Comparison of ENCODE assay signal across 2 cellular contexts in the genomic region with DNA sequence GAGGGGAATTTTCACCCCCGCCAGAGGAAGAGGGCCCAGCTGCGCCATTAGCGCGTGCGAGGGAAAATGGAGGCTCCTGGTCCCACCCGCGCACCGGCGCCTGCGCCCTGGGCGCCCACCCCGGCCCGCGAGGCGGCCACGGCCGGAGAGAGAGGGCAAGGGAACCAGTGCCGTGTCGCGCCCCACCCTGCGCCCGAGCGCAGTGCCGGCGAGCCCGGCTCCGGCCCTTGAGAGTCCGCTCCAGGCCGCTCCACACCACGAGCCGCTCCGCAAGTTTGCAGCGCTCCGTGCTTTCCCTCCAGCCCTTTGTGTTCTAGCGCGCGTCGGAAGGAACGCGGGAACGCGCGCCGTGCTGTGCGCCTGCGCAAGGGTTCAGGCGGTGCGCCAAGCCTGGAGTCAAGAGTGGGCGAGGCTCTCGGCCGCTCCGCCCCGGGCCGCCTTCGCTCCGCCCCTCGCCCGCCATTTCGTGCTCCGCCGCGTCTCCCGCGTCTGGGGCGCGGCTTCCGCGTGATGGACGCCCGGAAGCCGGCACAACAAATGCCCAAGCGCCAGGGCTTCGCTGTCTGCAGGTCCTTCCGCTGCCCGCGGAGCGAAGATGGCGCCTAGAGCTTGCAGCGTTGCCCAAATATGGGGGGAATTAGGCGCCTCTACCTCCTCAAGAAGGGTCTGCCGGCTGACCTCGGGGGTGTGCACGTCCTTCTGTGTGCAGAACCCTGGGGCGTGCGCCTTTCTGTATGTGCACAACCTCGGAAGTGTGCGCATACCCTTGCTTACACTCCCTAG.
A peak's percentile ranks its signal among the peaks of the same experiment; 100 is the strongest.
TF ChIP-seq lines count a peak whose summit lies in the region.

No MANE protein-coding gene starts in this region.

TF ChIP-seq in A549, 52 proteins besides CTCF, POLR2A, EP300 and RAD21 (continued from another document and continues in another):
- TF ChIP-seq, protein P1, sequence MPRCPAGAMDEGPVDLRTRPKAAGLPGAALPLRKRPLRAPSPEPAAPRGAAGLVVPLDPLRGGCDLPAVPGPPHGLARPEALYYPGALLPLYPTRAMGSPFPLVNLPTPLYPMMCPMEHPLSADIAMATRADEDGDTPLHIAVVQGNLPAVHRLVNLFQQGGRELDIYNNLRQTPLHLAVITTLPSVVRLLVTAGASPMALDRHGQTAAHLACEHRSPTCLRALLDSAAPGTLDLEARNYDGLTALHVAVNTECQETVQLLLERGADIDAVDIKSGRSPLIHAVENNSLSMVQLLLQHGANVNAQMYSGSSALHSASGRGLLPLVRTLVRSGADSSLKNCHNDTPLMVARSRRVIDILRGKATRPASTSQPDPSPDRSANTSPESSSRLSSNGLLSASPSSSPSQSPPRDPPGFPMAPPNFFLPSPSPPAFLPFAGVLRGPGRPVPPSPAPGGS (IDR thresholded peaks at IDR 0.05), result peak; percentile 74; the same call in 2 of the 3 replicates
- TF ChIP-seq, protein P2, sequence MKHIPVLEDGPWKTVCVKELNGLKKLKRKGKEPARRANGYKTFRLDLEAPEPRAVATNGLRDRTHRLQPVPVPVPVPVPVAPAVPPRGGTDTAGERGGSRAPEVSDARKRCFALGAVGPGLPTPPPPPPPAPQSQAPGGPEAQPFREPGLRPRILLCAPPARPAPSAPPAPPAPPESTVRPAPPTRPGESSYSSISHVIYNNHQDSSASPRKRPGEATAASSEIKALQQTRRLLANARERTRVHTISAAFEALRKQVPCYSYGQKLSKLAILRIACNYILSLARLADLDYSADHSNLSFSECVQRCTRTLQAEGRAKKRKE (CRISPR knock-in tag; IDR thresholded peaks at IDR 0.05; ENCODE audit: low read depth), result peak; percentile 76; the same call in 1 of the 2 replicates
- TF ChIP-seq HEYL (CRISPR knock-in tag; IDR thresholded peaks at IDR 0.05) (peak; percentile 61; the same call in 1 of the 2 replicates), MAZ (IDR thresholded peaks at IDR 0.05; ENCODE audit: borderline replicate concordance, low read depth, low read length) (no peak), RARB (CRISPR knock-in tag; IDR thresholded peaks at IDR 0.05) (no peak), CBX8 (IDR thresholded peaks at IDR 0.05) (no peak), NPAS2 (CRISPR knock-in tag; IDR thresholded peaks at IDR 0.05; ENCODE audit: borderline replicate concordance) (peak; percentile 62; the same call in 1 of the 2 replicates), MYC (IDR thresholded peaks at IDR 0.05; ENCODE audit: borderline replicate concordance, low read length) (peak; percentile 88), JUN (IDR thresholded peaks at IDR 0.05) (peak; percentile 70 to 90; a peak in 4 of 5 replicates), NFE2L2 (conservative IDR thresholded peaks at IDR 0.05; ENCODE audit: low read length) (no peak), ZC3H11A (IDR thresholded peaks at IDR 0.05) (no peak), HOXB5 (CRISPR knock-in tag; IDR thresholded peaks at IDR 0.05) (peak; percentile 96), EHF (CRISPR knock-in tag; IDR thresholded peaks at IDR 0.05) (peak; percentile 94), GATA3 (IDR thresholded peaks at IDR 0.05; ENCODE audit: borderline replicate concordance) (peak; percentile 41; the same call in 1 of the 2 replicates), ZFP36 (IDR thresholded peaks at IDR 0.05; ENCODE audit: borderline replicate concordance, partially characterized antibody) (no peak), TFCP2L1 (CRISPR knock-in tag; IDR thresholded peaks at IDR 0.05) (no peak), CHD2 (IDR thresholded peaks at IDR 0.05; ENCODE audit: low read length, partially characterized antibody) (peak; percentile 15), ZNF302 (CRISPR knock-in tag; IDR thresholded peaks at IDR 0.05) (no peak), RFX5 (IDR thresholded peaks at IDR 0.05) (peak; percentile 75), ESRRA (IDR thresholded peaks at IDR 0.05; ENCODE audit: borderline replicate concordance, low read length) (no peak), BHLHE40 (IDR thresholded peaks at IDR 0.05; ENCODE audit: low read depth, low read length) (no peak), SMC3 (IDR thresholded peaks at IDR 0.05) (peak; percentile 43), FOXS1 (CRISPR knock-in tag; IDR thresholded peaks at IDR 0.05) (0 out of 2 replicates have a peak, but pooled peaks have one; percentile 49), POLR2AphosphoS2 (conservative IDR thresholded peaks at IDR 0.05; ENCODE audit: low read length) (no peak), TP53 (CRISPR knock-in tag; IDR thresholded peaks at IDR 0.05) (peak; percentile 75)
- TF ChIP-seq, protein P3, sequence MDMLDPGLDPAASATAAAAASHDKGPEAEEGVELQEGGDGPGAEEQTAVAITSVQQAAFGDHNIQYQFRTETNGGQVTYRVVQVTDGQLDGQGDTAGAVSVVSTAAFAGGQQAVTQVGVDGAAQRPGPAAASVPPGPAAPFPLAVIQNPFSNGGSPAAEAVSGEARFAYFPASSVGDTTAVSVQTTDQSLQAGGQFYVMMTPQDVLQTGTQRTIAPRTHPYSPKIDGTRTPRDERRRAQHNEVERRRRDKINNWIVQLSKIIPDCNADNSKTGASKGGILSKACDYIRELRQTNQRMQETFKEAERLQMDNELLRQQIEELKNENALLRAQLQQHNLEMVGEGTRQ (IDR thresholded peaks at IDR 0.05), result no peak
- TF ChIP-seq, protein P4, sequence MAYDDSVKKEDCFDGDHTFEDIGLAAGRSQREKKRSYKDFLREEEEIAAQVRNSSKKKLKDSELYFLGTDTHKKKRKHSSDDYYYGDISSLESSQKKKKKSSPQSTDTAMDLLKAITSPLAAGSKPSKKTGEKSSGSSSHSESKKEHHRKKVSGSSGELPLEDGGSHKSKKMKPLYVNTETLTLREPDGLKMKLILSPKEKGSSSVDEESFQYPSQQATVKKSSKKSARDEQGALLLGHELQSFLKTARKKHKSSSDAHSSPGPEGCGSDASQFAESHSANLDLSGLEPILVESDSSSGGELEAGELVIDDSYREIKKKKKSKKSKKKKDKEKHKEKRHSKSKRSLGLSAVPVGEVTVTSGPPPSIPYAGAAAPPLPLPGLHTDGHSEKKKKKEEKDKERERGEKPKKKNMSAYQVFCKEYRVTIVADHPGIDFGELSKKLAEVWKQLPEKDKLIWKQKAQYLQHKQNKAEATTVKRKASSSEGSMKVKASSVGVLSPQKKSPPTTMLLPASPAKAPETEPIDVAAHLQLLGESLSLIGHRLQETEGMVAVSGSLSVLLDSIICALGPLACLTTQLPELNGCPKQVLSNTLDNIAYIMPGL (CRISPR knock-in tag; IDR thresholded peaks at IDR 0.05; ENCODE audit: borderline replicate concordance), result peak; percentile 91; the same call in 1 of the 2 replicates
- TF ChIP-seq, protein P5, sequence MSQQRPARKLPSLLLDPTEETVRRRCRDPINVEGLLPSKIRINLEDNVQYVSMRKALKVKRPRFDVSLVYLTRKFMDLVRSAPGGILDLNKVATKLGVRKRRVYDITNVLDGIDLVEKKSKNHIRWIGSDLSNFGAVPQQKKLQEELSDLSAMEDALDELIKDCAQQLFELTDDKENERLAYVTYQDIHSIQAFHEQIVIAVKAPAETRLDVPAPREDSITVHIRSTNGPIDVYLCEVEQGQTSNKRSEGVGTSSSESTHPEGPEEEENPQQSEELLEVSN (IDR thresholded peaks at IDR 0.05; ENCODE audit: borderline replicate concordance, low read depth), result peak; percentile 99
- TF ChIP-seq, protein P6, sequence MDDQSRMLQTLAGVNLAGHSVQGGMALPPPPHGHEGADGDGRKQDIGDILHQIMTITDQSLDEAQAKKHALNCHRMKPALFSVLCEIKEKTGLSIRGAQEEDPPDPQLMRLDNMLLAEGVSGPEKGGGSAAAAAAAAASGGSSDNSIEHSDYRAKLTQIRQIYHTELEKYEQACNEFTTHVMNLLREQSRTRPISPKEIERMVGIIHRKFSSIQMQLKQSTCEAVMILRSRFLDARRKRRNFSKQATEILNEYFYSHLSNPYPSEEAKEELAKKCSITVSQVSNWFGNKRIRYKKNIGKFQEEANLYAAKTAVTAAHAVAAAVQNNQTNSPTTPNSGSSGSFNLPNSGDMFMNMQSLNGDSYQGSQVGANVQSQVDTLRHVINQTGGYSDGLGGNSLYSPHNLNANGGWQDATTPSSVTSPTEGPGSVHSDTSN (IDR thresholded peaks at IDR 0.05), result peak; percentile 56

TF ChIP-seq in H1, 55 proteins besides CTCF, POLR2A, EP300 and RAD21 (continued from another document and continues in another):
- TF ChIP-seq SP4 (IDR thresholded peaks at IDR 0.05; ENCODE audit: low read length) (peak; percentile 93), CHD1 (IDR thresholded peaks at IDR 0.05; ENCODE audit: low read depth, low read length) (no peak), SIN3A (conservative IDR thresholded peaks at IDR 0.05 in 1 of 2, IDR thresholded peaks at IDR 0.05 in 1 of 2; ENCODE audit: low read depth in 1 of 2, low read length in 2 of 2) (0 out of 4 replicates have a peak, but pooled peaks of 1 of the 2 experiments have one; percentile 40), KDM4A (IDR thresholded peaks at IDR 0.05; ENCODE audit: low read depth, low read length, severe bottlenecking) (peak; percentile 73), ASH2L (IDR thresholded peaks at IDR 0.05; ENCODE audit: low read length) (peak; percentile 77), JUND (IDR thresholded peaks at IDR 0.05; ENCODE audit: low read length) (no peak; the same call in 1 of the 2 replicates), SUZ12 (IDR thresholded peaks at IDR 0.05; ENCODE audit: low read length) (no peak), CBX8 (IDR thresholded peaks at IDR 0.05; ENCODE audit: borderline replicate concordance, low read depth, low read length) (no peak), SP2 (IDR thresholded peaks at IDR 0.05; ENCODE audit: low read length) (no peak)
- TF ChIP-seq, protein P7, sequence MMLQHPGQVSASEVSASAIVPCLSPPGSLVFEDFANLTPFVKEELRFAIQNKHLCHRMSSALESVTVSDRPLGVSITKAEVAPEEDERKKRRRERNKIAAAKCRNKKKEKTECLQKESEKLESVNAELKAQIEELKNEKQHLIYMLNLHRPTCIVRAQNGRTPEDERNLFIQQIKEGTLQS (IDR thresholded peaks at IDR 0.05; ENCODE audit: insufficient read depth, low read depth, low read length), result no peak
- TF ChIP-seq, protein P8, sequence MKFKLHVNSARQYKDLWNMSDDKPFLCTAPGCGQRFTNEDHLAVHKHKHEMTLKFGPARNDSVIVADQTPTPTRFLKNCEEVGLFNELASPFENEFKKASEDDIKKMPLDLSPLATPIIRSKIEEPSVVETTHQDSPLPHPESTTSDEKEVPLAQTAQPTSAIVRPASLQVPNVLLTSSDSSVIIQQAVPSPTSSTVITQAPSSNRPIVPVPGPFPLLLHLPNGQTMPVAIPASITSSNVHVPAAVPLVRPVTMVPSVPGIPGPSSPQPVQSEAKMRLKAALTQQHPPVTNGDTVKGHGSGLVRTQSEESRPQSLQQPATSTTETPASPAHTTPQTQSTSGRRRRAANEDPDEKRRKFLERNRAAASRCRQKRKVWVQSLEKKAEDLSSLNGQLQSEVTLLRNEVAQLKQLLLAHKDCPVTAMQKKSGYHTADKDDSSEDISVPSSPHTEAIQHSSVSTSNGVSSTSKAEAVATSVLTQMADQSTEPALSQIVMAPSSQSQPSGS (IDR thresholded peaks at IDR 0.05; ENCODE audit: low read length), result peak; percentile 90
- TF ChIP-seq, protein P9, sequence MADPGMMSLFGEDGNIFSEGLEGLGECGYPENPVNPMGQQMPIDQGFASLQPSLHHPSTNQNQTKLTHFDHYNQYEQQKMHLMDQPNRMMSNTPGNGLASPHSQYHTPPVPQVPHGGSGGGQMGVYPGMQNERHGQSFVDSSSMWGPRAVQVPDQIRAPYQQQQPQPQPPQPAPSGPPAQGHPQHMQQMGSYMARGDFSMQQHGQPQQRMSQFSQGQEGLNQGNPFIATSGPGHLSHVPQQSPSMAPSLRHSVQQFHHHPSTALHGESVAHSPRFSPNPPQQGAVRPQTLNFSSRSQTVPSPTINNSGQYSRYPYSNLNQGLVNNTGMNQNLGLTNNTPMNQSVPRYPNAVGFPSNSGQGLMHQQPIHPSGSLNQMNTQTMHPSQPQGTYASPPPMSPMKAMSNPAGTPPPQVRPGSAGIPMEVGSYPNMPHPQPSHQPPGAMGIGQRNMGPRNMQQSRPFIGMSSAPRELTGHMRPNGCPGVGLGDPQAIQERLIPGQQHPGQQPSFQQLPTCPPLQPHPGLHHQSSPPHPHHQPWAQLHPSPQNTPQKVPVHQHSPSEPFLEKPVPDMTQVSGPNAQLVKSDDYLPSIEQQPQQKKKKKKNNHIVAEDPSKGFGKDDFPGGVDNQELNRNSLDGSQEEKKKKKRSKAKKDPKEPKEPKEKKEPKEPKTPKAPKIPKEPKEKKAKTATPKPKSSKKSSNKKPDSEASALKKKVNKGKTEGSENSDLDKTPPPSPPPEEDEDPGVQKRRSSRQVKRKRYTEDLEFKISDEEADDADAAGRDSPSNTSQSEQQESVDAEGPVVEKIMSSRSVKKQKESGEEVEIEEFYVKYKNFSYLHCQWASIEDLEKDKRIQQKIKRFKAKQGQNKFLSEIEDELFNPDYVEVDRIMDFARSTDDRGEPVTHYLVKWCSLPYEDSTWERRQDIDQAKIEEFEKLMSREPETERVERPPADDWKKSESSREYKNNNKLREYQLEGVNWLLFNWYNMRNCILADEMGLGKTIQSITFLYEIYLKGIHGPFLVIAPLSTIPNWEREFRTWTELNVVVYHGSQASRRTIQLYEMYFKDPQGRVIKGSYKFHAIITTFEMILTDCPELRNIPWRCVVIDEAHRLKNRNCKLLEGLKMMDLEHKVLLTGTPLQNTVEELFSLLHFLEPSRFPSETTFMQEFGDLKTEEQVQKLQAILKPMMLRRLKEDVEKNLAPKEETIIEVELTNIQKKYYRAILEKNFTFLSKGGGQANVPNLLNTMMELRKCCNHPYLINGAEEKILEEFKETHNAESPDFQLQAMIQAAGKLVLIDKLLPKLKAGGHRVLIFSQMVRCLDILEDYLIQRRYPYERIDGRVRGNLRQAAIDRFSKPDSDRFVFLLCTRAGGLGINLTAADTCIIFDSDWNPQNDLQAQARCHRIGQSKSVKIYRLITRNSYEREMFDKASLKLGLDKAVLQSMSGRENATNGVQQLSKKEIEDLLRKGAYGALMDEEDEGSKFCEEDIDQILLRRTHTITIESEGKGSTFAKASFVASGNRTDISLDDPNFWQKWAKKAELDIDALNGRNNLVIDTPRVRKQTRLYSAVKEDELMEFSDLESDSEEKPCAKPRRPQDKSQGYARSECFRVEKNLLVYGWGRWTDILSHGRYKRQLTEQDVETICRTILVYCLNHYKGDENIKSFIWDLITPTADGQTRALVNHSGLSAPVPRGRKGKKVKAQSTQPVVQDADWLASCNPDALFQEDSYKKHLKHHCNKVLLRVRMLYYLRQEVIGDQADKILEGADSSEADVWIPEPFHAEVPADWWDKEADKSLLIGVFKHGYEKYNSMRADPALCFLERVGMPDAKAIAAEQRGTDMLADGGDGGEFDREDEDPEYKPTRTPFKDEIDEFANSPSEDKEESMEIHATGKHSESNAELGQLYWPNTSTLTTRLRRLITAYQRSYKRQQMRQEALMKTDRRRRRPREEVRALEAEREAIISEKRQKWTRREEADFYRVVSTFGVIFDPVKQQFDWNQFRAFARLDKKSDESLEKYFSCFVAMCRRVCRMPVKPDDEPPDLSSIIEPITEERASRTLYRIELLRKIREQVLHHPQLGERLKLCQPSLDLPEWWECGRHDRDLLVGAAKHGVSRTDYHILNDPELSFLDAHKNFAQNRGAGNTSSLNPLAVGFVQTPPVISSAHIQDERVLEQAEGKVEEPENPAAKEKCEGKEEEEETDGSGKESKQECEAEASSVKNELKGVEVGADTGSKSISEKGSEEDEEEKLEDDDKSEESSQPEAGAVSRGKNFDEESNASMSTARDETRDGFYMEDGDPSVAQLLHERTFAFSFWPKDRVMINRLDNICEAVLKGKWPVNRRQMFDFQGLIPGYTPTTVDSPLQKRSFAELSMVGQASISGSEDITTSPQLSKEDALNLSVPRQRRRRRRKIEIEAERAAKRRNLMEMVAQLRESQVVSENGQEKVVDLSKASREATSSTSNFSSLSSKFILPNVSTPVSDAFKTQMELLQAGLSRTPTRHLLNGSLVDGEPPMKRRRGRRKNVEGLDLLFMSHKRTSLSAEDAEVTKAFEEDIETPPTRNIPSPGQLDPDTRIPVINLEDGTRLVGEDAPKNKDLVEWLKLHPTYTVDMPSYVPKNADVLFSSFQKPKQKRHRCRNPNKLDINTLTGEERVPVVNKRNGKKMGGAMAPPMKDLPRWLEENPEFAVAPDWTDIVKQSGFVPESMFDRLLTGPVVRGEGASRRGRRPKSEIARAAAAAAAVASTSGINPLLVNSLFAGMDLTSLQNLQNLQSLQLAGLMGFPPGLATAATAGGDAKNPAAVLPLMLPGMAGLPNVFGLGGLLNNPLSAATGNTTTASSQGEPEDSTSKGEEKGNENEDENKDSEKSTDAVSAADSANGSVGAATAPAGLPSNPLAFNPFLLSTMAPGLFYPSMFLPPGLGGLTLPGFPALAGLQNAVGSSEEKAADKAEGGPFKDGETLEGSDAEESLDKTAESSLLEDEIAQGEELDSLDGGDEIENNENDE (IDR thresholded peaks at IDR 0.05; ENCODE audit: insufficient replicate concordance, low read length), result no peak
